ENCODE assay signal across 24 cellular contexts in genomic region chr3:1139071-1139470, GRCh38. TPM values are rescaled to one million over a fixed set of nuclear protein-coding genes. Genes with fewer than 3 reads are reported as not detected.
"Had no signal": no experiment of that assay in that cellular context is flagged by ENCODE, and none has a peak within 500 bp of the region (broad histone marks: within the 10 kb centered on the region; RNA-seq: fewer than 3 reads in every experiment).

No MANE protein-coding gene starts in this region.

- H3K36me3 ChIP-seq: MG63, SJSA1 had no signal

- H3K9me3 ChIP-seq: MG63, SJSA1 had no signal

- H3K4me3 ChIP-seq: MG63, SJSA1, SK-N-MC had no signal

- DNase-seq: IMR-90, Karpas-422, KG1, MG63, MV-4-11, NCI-H1048, NCI-H1105, NCI-H1417 treated with DMSO at 0.1 percent for 48 hours, NCI-H146, NCI-H1694 treated with DMSO at 0.1 percent for 48 hours, NCI-H1930, NCI-H2081, NCI-H2107, NCI-H2227 treated with DMSO at 0.1 percent for 48 hours, NCI-H524, NCI-H526 treated with DMSO at 0.1 percent for 48 hours, NCI-H774, PC-3, SIG-M5 had no signal

- H3K27ac ChIP-seq: SJSA1, SK-N-MC had no signal

- H3K27me3 ChIP-seq: MG63, SJSA1 had no signal

- H3K4me1 ChIP-seq: SJSA1 had no signal

RNA-seq across cellular contexts. Expression of gene CNTN6, which starts 46.2 kb away (rescaled TPM):
- total RNA-seq: HepG2, IMR-90, OCI-LY7, PC-3, Right ventricle myocardium inferior, SJSA1 had no signal
- polyA plus RNA-seq: HepG2, IMR-90 had no signal
